ENCODE assay signal across 13 cellular contexts in the genomic region with DNA sequence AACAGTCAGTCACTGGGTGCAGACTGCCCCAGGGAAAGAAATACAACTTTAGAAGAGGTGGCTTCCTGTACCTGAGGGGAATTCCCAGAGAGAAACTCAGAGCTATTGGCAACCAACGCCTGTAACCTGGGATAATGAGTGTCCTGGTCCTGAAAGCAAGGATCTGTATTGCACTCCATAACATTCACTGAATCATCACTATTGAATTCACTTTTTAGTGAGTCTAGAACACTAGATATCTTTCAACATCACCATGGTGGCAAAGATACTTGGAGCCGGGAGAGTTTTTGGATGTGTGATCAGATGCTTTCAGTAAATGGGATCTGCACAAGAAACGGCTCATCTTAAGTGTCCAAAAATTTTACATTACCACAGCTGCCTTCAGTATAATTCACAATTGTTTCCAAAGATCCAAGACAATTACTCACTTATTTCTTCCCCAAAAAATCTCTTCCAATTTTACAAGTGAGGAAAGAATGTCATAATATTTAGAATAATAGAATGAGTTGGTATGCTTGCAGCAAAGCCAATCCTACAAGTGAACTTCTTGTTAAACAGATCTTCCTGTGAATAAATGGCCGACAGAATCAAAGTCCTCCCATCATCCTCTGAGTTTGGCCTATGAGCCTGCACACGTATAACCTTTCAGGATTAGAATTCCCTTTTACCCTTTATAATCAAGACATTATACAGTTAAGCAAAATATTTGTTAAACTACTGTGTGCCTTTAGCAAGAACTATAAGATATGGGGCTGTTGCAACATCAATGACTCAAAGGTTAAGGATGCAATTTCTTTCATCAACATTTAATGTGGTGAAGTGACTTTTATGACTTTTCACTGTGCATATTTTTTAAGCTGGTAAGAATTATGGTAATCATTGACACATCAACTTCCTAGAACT.
DNase-seq lines count a peak whose midpoint lies in the region; ATAC-seq and TF ChIP-seq lines count a peak whose summit lies in the region.
"Had no signal": no experiment of that assay in that cellular context is flagged by ENCODE, and none has a peak within 500 bp of the region (broad histone marks: within the 10 kb centered on the region; RNA-seq: fewer than 3 reads in every experiment).

No MANE protein-coding gene starts in this region.

- no peaks in the 10 kb centered on the region for H3K27me3 ChIP-seq in upper lobe of left lung

- H3K36me3 ChIP-seq in upper lobe of left lung: no peaks in the 10 kb centered on the region

- POLR2A ChIA-PET in RWPE1 (lab: Yijun Ruan, JAX; ENCODE audit: low non-redundant PET): no interaction called here

- H3K4me1 ChIP-seq in upper lobe of left lung: no peaks in the 10 kb centered on the region

- H3K4me3 ChIP-seq in skeletal muscle cell (ENCODE audit: low read depth, low read length) (no peak overlapping the region), upper lobe of left lung (no peak overlapping the region)

- ATAC-seq in upper lobe of left lung (ENCODE audit: low FRiP score in 2 of 2): no peak
- ATAC-seq in GM19324 (IDR thresholded peaks at IDR 0.05; ENCODE audit: low FRiP score, unreplicated experiment): no peak
- ATAC-seq in GM18505 (IDR thresholded peaks at IDR 0.05; ENCODE audit: unreplicated experiment): no peak
- no peak for ATAC-seq in GM21786 (IDR thresholded peaks at IDR 0.05; ENCODE audit: unreplicated experiment)

- H3K27ac ChIP-seq in RWPE1: peak overlapping the region; percentile 74
- no peak overlapping the region for H3K27ac ChIP-seq in upper lobe of left lung

- TF ChIP-seq EP300 in upper lobe of left lung (IDR thresholded peaks at IDR 0.05): no peak

- TF ChIP-seq CTCF in RWPE1 (conservative IDR thresholded peaks at IDR 0.05; ENCODE audit: low read depth) (no peak), upper lobe of left lung (IDR thresholded peaks at IDR 0.05) (no peak)

- H3K9me3 ChIP-seq in upper lobe of left lung: peaks cover 3 to 15% (median 6%) of the 10 kb centered on the region in 4 donors

- 76 to 78% methylated on average over 5 of the region's 5 CpGs for WGBS in upper lobe of left lung, 2 donors

- DNase-seq in GM04503 (ENCODE audit: low read depth) (peak; percentile 94), RWPE1 (ENCODE audit: low spot score) (peak; percentile 72), fibroblast of gingiva (ENCODE audit: low read depth) (peak; percentile 86), skeletal muscle cell (ENCODE audit: low read depth) (peak; percentile 69), upper lobe of left lung (no peak)
- DNase-seq: activated gamma-delta T cell; DMS153; NCI-H526; stimulated activated CD4-positive, alpha-beta T cell treated with anti-CD3 and anti-CD28 coated beads, Interleukin-12 subunit alpha, Interleukin-12 subunit beta, amount 100 ng/mL, for 4 hours; stimulated activated CD8-positive, alpha-beta memory T cell treated with anti-CD3 and anti-CD28 coated beads, Interleukin-4, amount 100 ng/mL, for 48 hours had no signal

- TF ChIP-seq POLR2A in upper lobe of left lung (IDR thresholded peaks at IDR 0.05): no peak
- TF ChIP-seq POLR2A in GM18505 (IDR thresholded peaks at IDR 0.05; ENCODE audit: borderline replicate concordance, extremely low read depth, insufficient read depth, insufficient read length): no peak

- CTCF ChIA-PET in RWPE1 (lab: Yijun Ruan, JAX): interaction anchor here (0.6 kb wide), 2 partner anchors 12 to 542 kb away, joined by 4 to 5 read pairs; no protein-coding TSS in a partner anchor

Comparison
In these comparisons a context has a peak if more than half of its experiments do, and no peak if none do; other contexts are left out.
1. DNase-seq: peak in GM04503 (single experiment), RWPE1 (single experiment), fibroblast of gingiva (single experiment) and skeletal muscle cell (single experiment); none in upper lobe of left lung (0 of 2).